8 cellular contexts compared by ENCODE assay signal in genomic region chr13:113298001-113298945, GRCh38. TPM values are rescaled to one million over a fixed set of nuclear protein-coding genes. Genes with fewer than 3 reads are reported as not detected.
DNase-seq lines count a peak whose midpoint lies in the region; ATAC-seq and TF ChIP-seq lines count a peak whose summit lies in the region.

No MANE protein-coding gene starts in this region.

- H3K27me3 Mint-ChIP-seq in CD8-positive, alpha-beta T cell (ENCODE audit: low read depth) = peaks cover 4% of the 10 kb centered on the region
- H3K27me3 Mint-ChIP-seq in chondrocyte (ENCODE audit: low read depth) = no peaks in the 10 kb centered on the region

- intact Hi-C loops in CD8-positive, alpha-beta T cell (cut with DNase I, micrococcal nuclease) = loop anchor here (2.0 to 10.0 kb wide), 4 partner anchors 23 to 713 kb away; partner anchors contain the start of genes DCUN1D2 (in 2 of the 2), MCF2L (in 1 of the 2) and TUBGCP3 (in 1 of the 2)

- peaks cover 40% of the 10 kb centered on the region for H3K4me1 Mint-ChIP-seq in CD8-positive, alpha-beta T cell (ENCODE audit: low read depth)
- peaks cover 25% of the 10 kb centered on the region for H3K4me1 Mint-ChIP-seq in chondrocyte (ENCODE audit: low read depth)

- H3K4me3 ChIP-seq in CD8-positive, alpha-beta T cell (ENCODE audit: low read depth, low read length) = peak overlapping the region; percentile 93
- peak overlapping the region; percentile 98 for H3K4me3 ChIP-seq in MM.1S (ENCODE audit: low read length)
- peak overlapping the region; percentile 81 to 96 for H3K4me3 ChIP-seq in muscle layer of duodenum (ENCODE audit: low read depth in 1 of 2, low read length in 2 of 2)

- POLR2A ChIA-PET in CD8-positive, alpha-beta T cell (lab: Charles Lee) = interaction anchor here (0.7 to 2.2 kb wide), 5 partner anchors 11 to 329 kb away, joined by 3 to 13 read pairs (median 4); partner anchors contain the start of genes CUL4A, MCF2L and PCID2

- H3K9me2 ChIP-seq in MM.1S (replicated peaks; ENCODE audit: insufficient read depth, low read length) = no peaks in the 10 kb centered on the region

- H3K27me3 ChIP-seq in CD8-positive, alpha-beta T cell (ENCODE audit: insufficient read depth, low read length) = no peaks in the 10 kb centered on the region
- H3K27me3 ChIP-seq in MM.1S (replicated peaks; ENCODE audit: insufficient read depth, low read length) (peaks cover 26% of the 10 kb centered on the region), muscle layer of duodenum (ENCODE audit: low read depth, low read length) (no peaks in the 10 kb centered on the region)

- peak overlapping the region; percentile 96 for H3K4me3 Mint-ChIP-seq in CD8-positive, alpha-beta T cell
- H3K4me3 Mint-ChIP-seq in chondrocyte (ENCODE audit: unreplicated experiment) = peak overlapping the region; percentile 96

- peak overlapping the region; percentile 89; the same call in 1 of the 2 replicates for H2AFZ ChIP-seq in MM.1S (ENCODE audit: low read length)

- no peaks in the 10 kb centered on the region for H3K9me3 Mint-ChIP-seq in CD8-positive, alpha-beta T cell
- no peaks in the 10 kb centered on the region for H3K9me3 Mint-ChIP-seq in chondrocyte (ENCODE audit: low read depth)

- H3K79me2 ChIP-seq in MM.1S (ENCODE audit: low read length) = peaks cover 58% of the 10 kb centered on the region

- no peaks in the 10 kb centered on the region for H3K9me3 ChIP-seq in CD8-positive, alpha-beta T cell (ENCODE audit: low read length)
- H3K9me3 ChIP-seq in MM.1S (replicated peaks; ENCODE audit: insufficient read depth, low read length) (no peaks in the 10 kb centered on the region), muscle layer of duodenum (ENCODE audit: control insufficient read depth in 1 of 2, low read length in 2 of 2) (no peaks in the 10 kb centered on the region)

- DNase-seq in CD8-positive, alpha-beta T cell = no peak
- no peak for DNase-seq in MM.1S
- no peak for DNase-seq in chondrocyte (ENCODE audit: low spot score)
- DNase-seq in A172 (ENCODE audit: low spot score) = no peak
- no peak for DNase-seq in DMS79 (lab: John Stamatoyannopoulos, UW)
- no peak for DNase-seq in DMS53 (lab: John Stamatoyannopoulos, UW)

- H3K4me1 ChIP-seq in CD8-positive, alpha-beta T cell (ENCODE audit: insufficient read depth, low read length) = peaks cover 27% of the 10 kb centered on the region
- H3K4me1 ChIP-seq in MM.1S (ENCODE audit: low read length) (0 out of 2 replicates have a peak, but pooled peaks cover 4% of the 10 kb centered on the region), muscle layer of duodenum (ENCODE audit: control insufficient read depth in 1 of 2, insufficient read depth in 2 of 2, low read length in 2 of 2) (peaks cover 5 to 26% of the 10 kb centered on the region in 2 donors)

- 0 out of 2 replicates have a peak, but pooled peaks cover 4% of the 10 kb centered on the region for H3F3A ChIP-seq in MM.1S (ENCODE audit: insufficient read depth, low read length)

- CTCF ChIA-PET in CD8-positive, alpha-beta T cell (lab: Charles Lee) = no interaction called here

- peak overlapping the region; percentile 80 for H3K4me2 ChIP-seq in MM.1S (ENCODE audit: low read depth, low read length)

- H3K27ac ChIP-seq in CD8-positive, alpha-beta T cell (ENCODE audit: low read depth, low read length) = peak overlapping the region; percentile 83
- no peak overlapping the region; the same call in 1 of the 2 replicates for H3K27ac ChIP-seq in MM.1S (ENCODE audit: low read length)
- H3K27ac ChIP-seq in muscle layer of duodenum (ENCODE audit: low read length) = peak overlapping the region; percentile 30

- no peak for TF ChIP-seq CTCF in CD8-positive, alpha-beta T cell (IDR thresholded peaks at IDR 0.05)
- TF ChIP-seq CTCF in MM.1S (IDR thresholded peaks at IDR 0.05; ENCODE audit: low read length) (no peak), chondrocyte (IDR thresholded peaks at IDR 0.05) (no peak)

- peak overlapping the region; percentile 86 for H3K9ac ChIP-seq in MM.1S (ENCODE audit: low read length)

- H3K36me3 ChIP-seq in CD8-positive, alpha-beta T cell (ENCODE audit: insufficient read depth, low read length) = no peaks in the 10 kb centered on the region
- H3K36me3 ChIP-seq in MM.1S (replicated peaks; ENCODE audit: insufficient read depth, low read length) (no peaks in the 10 kb centered on the region), muscle layer of duodenum (ENCODE audit: control insufficient read depth in 1 of 2, insufficient read depth in 2 of 2, low read length in 2 of 2) (peaks cover 0 to 5% of the 10 kb centered on the region in 2 donors)

- peak overlapping the region; percentile 98 for H3K27ac Mint-ChIP-seq in CD8-positive, alpha-beta T cell
- peak overlapping the region; percentile 98 for H3K27ac Mint-ChIP-seq in chondrocyte (ENCODE audit: unreplicated experiment)

- no peak for ATAC-seq in CD8-positive, alpha-beta T cell
- ATAC-seq in GM18907 (IDR thresholded peaks at IDR 0.05; ENCODE audit: unreplicated experiment) = no peak

- peaks cover 6% of the 10 kb centered on the region; the same call in 1 of the 2 replicates for H4K20me1 ChIP-seq in MM.1S (ENCODE audit: insufficient read depth, low read length)

- H3K36me3 Mint-ChIP-seq in CD8-positive, alpha-beta T cell = peaks cover 23% of the 10 kb centered on the region
- H3K36me3 Mint-ChIP-seq in chondrocyte (ENCODE audit: low read depth) = peaks cover 6% of the 10 kb centered on the region

RNA-seq across cellular contexts. Expression of gene LAMP1, which starts 1.2 kb away (rescaled TPM):
- total RNA-seq in CD8-positive, alpha-beta T cell = 10 to 100 TPM; 84.8 to 87.5 TPM
- total RNA-seq in chondrocyte = 329 to 361 TPM (median 332 TPM) in 3 replicates
- total RNA-seq in A172 (2014; rRNA removed; shearing (Covaris generic)) = 285 and 287 TPM in 2 replicates
